8 cellular contexts compared by ENCODE assay signal in the genomic region with DNA sequence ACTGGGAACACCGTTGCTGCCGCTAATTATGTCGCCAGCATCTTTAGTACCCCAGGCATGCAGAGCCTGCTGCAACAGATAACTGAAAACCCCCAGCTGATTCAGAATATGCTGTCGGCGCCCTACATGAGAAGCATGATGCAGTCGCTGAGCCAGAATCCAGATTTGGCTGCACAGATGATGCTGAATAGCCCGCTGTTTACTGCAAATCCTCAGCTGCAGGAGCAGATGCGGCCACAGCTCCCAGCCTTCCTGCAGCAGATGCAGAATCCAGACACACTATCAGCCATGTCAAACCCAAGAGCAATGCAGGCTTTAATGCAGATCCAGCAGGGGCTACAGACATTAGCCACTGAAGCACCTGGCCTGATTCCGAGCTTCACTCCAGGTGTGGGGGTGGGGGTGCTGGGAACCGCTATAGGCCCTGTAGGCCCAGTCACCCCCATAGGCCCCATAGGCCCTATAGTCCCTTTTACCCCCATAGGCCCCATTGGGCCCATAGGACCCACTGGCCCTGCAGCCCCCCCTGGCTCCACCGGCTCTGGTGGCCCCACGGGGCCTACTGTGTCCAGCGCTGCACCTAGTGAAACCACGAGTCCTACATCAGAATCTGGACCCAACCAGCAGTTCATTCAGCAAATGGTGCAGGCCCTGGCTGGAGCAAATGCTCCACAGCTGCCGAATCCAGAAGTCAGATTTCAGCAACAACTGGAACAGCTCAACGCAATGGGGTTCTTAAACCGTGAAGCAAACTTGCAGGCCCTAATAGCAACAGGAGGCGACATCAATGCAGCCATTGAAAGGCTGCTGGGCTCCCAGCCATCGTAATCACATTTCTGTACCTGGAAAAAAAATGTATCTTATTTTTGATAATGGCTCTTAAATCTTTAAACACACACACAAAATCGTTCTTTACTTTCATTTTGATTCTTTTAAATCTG. TPM values are rescaled to one million over a fixed set of nuclear protein-coding genes. Genes with fewer than 3 reads are reported as not detected.
DNase-seq lines count a peak whose midpoint lies in the region; TF ChIP-seq lines count a peak whose summit lies in the region.

No MANE protein-coding gene starts in this region.

- H3K36me3 ChIP-seq in mesendoderm (ENCODE audit: control insufficient read depth, insufficient read depth, low read length) = no peaks in the 10 kb centered on the region

- peaks cover 24% of the 10 kb centered on the region for H3K79me2 ChIP-seq in mesendoderm (ENCODE audit: control insufficient read depth, insufficient read depth, low read length)

- no peak overlapping the region for H2BK120ac ChIP-seq in mesendoderm (ENCODE audit: low read depth, low read length)

- no CpG with 5 or more reads among the region's 20 CpGs for WGBS in mesendoderm (ENCODE audit: extremely low coverage, insufficient coverage, low lambda C conversion rate)

- peak; percentile 4 for DNase-seq in GM03348 (ENCODE audit: low spot score)
- peak; percentile 2 for DNase-seq in LHCN-M2 (ENCODE audit: low read depth)
- peak; percentile 7 for DNase-seq in mesendoderm
- DNase-seq in superior temporal gyrus (ENCODE audit: extremely low spot score) = peak; percentile 49
- no peak for DNase-seq in AML-193 (lab: John Stamatoyannopoulos, UW)
- no peak for DNase-seq in NCI-H226
- no peak for DNase-seq in epidermal melanocyte (ENCODE audit: insufficient read length, low spot score)

- H4K8ac ChIP-seq in mesendoderm (ENCODE audit: low read depth, low read length) = peak overlapping the region; percentile 5

- H3K4me1 Mint-ChIP-seq in brain = peaks cover 28% of the 10 kb centered on the region

- peak overlapping the region; percentile 97 to 99 (median 99) for H3K27ac Mint-ChIP-seq in brain

- peak overlapping the region; percentile 79 for H3K4me3 ChIP-seq in mesendoderm (ENCODE audit: low read length)

- peak overlapping the region; percentile 93 for H3K56ac ChIP-seq in mesendoderm (ENCODE audit: low read length)

- no peaks in the 10 kb centered on the region for H3K4me1 ChIP-seq in mesendoderm (ENCODE audit: control insufficient read depth, low read depth, low read length)

- no peaks in the 10 kb centered on the region for H3K79me1 ChIP-seq in mesendoderm (ENCODE audit: low read length)

- H2BK5ac ChIP-seq in mesendoderm (ENCODE audit: low read length) = no peak overlapping the region

- no peak overlapping the region for H2AK5ac ChIP-seq in mesendoderm (ENCODE audit: low read length)

- H4K5ac ChIP-seq in mesendoderm (ENCODE audit: low read length) = no peak overlapping the region

- no peak overlapping the region for H3K18ac ChIP-seq in mesendoderm (ENCODE audit: low read length)

- peak overlapping the region; percentile 82 for H3K9ac ChIP-seq in mesendoderm (ENCODE audit: low read length)

- no peaks in the 10 kb centered on the region for H3K9me3 Mint-ChIP-seq in brain

- H3K4ac ChIP-seq in mesendoderm (ENCODE audit: low read depth, low read length) = no peak overlapping the region

- no peak overlapping the region for H3K27ac ChIP-seq in mesendoderm (ENCODE audit: low read depth, low read length)

- no peak overlapping the region for H3K23ac ChIP-seq in mesendoderm (ENCODE audit: low read length)

- peaks cover 5% of the 10 kb centered on the region for H3K27me3 Mint-ChIP-seq in brain

- no peak for TF ChIP-seq CTCF in brain (conservative IDR thresholded peaks at IDR 0.05)

- H2BK15ac ChIP-seq in mesendoderm (replicated peaks; ENCODE audit: low read depth) = no peak overlapping the region

- H3K27me3 ChIP-seq in mesendoderm (ENCODE audit: insufficient read depth, low read length, poor library complexity) = no peaks in the 10 kb centered on the region

- H3K36me3 Mint-ChIP-seq in brain = peaks cover 4% of the 10 kb centered on the region

- H3K4me2 ChIP-seq in mesendoderm (ENCODE audit: low read length) = peak overlapping the region; percentile 62

- H3K4me3 Mint-ChIP-seq in brain = peak overlapping the region; percentile 86 to 96 (median 90)

RNA-seq across cellular contexts. Expression of a gene that starts 1.8 kb away (rescaled TPM):
- total RNA-seq in LHCN-M2 (2014; rRNA removed) = 13.1 and 20.4 TPM in 2 replicates
- 18.4 TPM for polyA plus RNA-seq in LHCN-M2 (2012)
- 48.7 TPM for polyA plus RNA-seq in brain (ENCODE audit: insufficient read depth, low read depth, low replicate concordance)
- 26.1 TPM for polyA plus RNA-seq in mesendoderm (2013, experiment 1 of 2)
- polyA plus RNA-seq in mesendoderm (2013, experiment 2 of 2) = 26.1 TPM

Comparison
In these comparisons a context has a peak if more than half of its experiments do, and no peak if none do; other contexts are left out.
1. DNase-seq: peak in GM03348 (single experiment), LHCN-M2 (single experiment), mesendoderm (single experiment) and superior temporal gyrus (single experiment); none in AML-193 (0 of 2), NCI-H226 (single experiment) and epidermal melanocyte (single experiment).